ENCODE assay signal across 38 cellular contexts in genomic region chr1:240599299-240599698, GRCh38. TPM values are rescaled to one million over a fixed set of nuclear protein-coding genes. Genes with fewer than 3 reads are reported as not detected.
"Had no signal": no experiment of that assay in that cellular context is flagged by ENCODE, and none has a peak within 500 bp of the region (broad histone marks: within the 10 kb centered on the region; RNA-seq: fewer than 3 reads in every experiment).

No MANE protein-coding gene starts in this region.

- H3K4me3 Mint-ChIP-seq: activated CD4-positive, alpha-beta memory T cell treated with anti-CD3 and anti-CD28 coated beads, Interleukin-2, amount 10 ng/mL, durations not matched to agents 7 days and 5 days; activated CD4-positive, alpha-beta T cell treated with anti-CD3 and anti-CD28 coated beads for 36 hours; activated CD4-positive, alpha-beta T cell treated with anti-CD3 and anti-CD28 coated beads, Interleukin-2, amount 10 ng/mL, durations not matched to agents 7 days and 5 days; activated CD8-positive, alpha-beta memory T cell treated with anti-CD3 and anti-CD28 coated beads, Interleukin-2, amount 10 ng/mL, durations not matched to agents 7 days and 5 days; activated CD8-positive, alpha-beta T cell treated with anti-CD3 and anti-CD28 coated beads, Interleukin-2, amount 10 ng/mL, durations not matched to agents 7 days and 5 days; activated naive CD4-positive, alpha-beta T cell treated with anti-CD3 and anti-CD28 coated beads for 36 hours; activated naive CD8-positive, alpha-beta T cell treated with anti-CD3 and anti-CD28 coated beads for 36 hours; activated T-cell treated with anti-CD3 and anti-CD28 coated beads, Interleukin-2, amount 50 U/mL, for 24 hours; T-helper 1 cell treated with Interleukin-12 subunit alpha and Interleukin-12 subunit beta and Interleukin-4 antibody, amounts not matched to agents 30 μg/mL and 1 μg/mL, for 36 hours; T-helper 2 cell treated with Interferon-gamma antibody and Interleukin-4, amounts not matched to agents 5 μg/mL and 100 μg/mL, for 36 hours; WTC11 had no signal

- H3K36me3 ChIP-seq: adrenal gland, brain microvascular endothelial cell, breast epithelium, WERI-Rb-1 had no signal

- H3K9me3 ChIP-seq: adrenal gland, body of pancreas, breast epithelium had no signal

- H3K4me1 Mint-ChIP-seq: activated CD4-positive, alpha-beta memory T cell treated with anti-CD3 and anti-CD28 coated beads, Interleukin-2, amount 10 ng/mL, durations not matched to agents 7 days and 5 days; activated CD4-positive, alpha-beta T cell treated with anti-CD3 and anti-CD28 coated beads for 36 hours; activated CD4-positive, alpha-beta T cell treated with anti-CD3 and anti-CD28 coated beads, Interleukin-2, amount 10 ng/mL, durations not matched to agents 7 days and 5 days; activated CD8-positive, alpha-beta memory T cell treated with anti-CD3 and anti-CD28 coated beads, Interleukin-2, amount 10 ng/mL, durations not matched to agents 7 days and 5 days; activated naive CD8-positive, alpha-beta T cell treated with anti-CD3 and anti-CD28 coated beads for 36 hours had no signal

- ATAC-seq: activated CD4-positive, alpha-beta T cell treated with anti-CD3 and anti-CD28 coated beads for 36 hours; activated CD4-positive, CD25-positive, alpha-beta regulatory T cell treated with anti-CD3 and anti-CD28 coated beads, Interleukin-2, amount 50 U/mL, for 24 hours; activated CD8-positive, alpha-beta memory T cell treated with anti-CD3 and anti-CD28 coated beads, Interleukin-2, amount 10 ng/mL, durations not matched to agents 7 days and 5 days; activated CD8-positive, alpha-beta T cell treated with anti-CD3 and anti-CD28 coated beads, Interleukin-2, amount 10 ng/mL, durations not matched to agents 7 days and 5 days; activated naive CD4-positive, alpha-beta T cell treated with anti-CD3 and anti-CD28 coated beads, Interleukin-2, amount 50 U/mL, for 72 hours; body of pancreas; WTC11 had no signal

- FAIRE-seq: astrocyte, TTC549 had no signal

- DNase-seq: activated CD4-positive, alpha-beta memory T cell treated with anti-CD3 and anti-CD28 coated beads, Interleukin-2, amount 10 ng/mL, durations not matched to agents 7 days and 5 days; activated CD4-positive, alpha-beta T cell treated with anti-CD3 and anti-CD28 coated beads for 1 hour; activated CD4-positive, alpha-beta T cell treated with anti-CD3 and anti-CD28 coated beads for 36 hours; activated CD4-positive, alpha-beta T cell treated with anti-CD3 and anti-CD28 coated beads for 48 hours; activated CD4-positive, alpha-beta T cell treated with anti-CD3 and anti-CD28 coated beads, Interleukin-2, amount 10 ng/mL, durations not matched to agents 7 days and 5 days; activated CD4-positive, alpha-beta T cell treated with anti-CD3 and anti-CD28 coated beads, Interleukin-2, amount 50 U/mL, for 48 hours; activated CD4-positive, CD25-positive, alpha-beta regulatory T cell; activated CD8-positive, alpha-beta memory T cell treated with anti-CD3 and anti-CD28 coated beads for 24 hours; activated CD8-positive, alpha-beta memory T cell treated with anti-CD3 and anti-CD28 coated beads, Interleukin-2, amount 10 ng/mL, durations not matched to agents 7 days and 5 days; activated CD8-positive, alpha-beta memory T cell treated with anti-CD3 and anti-CD28 coated beads, Interleukin-2, amount 50 U/mL, for 48 hours; activated CD8-positive, alpha-beta T cell treated with anti-CD3 and anti-CD28 coated beads, Interleukin-2, amount 10 ng/mL, durations not matched to agents 7 days and 5 days; activated effector memory CD4-positive, alpha-beta T cell treated with Interleukin-2 at 50 U/mL for 16 hours; activated gamma-delta T cell; activated naive CD4-positive, alpha-beta T cell treated with anti-CD3 and anti-CD28 coated beads for 36 hours; activated naive CD4-positive, alpha-beta T cell treated with anti-CD3 and anti-CD28 coated beads, Interleukin-2, amount 50 U/mL, for 16 hours; activated naive CD8-positive, alpha-beta T cell treated with anti-CD3 and anti-CD28 coated beads for 36 hours; activated T-cell treated with anti-CD3 and anti-CD28 coated beads, Interleukin-2, amount 50 U/mL, for 24 hours; activated T-cell treated with anti-CD3 and anti-CD28 coated beads, Interleukin-2, amount 50 U/mL, for 48 hours; adrenal gland; amniotic stem cell; aorta; body of pancreas; brain microvascular endothelial cell; central memory CD4-positive, alpha-beta T cell; T-helper 1 cell; T-helper 2 cell; T-helper 9 cell; WERI-Rb-1 had no signal

- H3K36me3 Mint-ChIP-seq: activated CD8-positive, alpha-beta memory T cell treated with anti-CD3 and anti-CD28 coated beads, Interleukin-2, amount 10 ng/mL, durations not matched to agents 7 days and 5 days; activated naive CD4-positive, alpha-beta T cell treated with anti-CD3 and anti-CD28 coated beads, Interleukin-2, amount 50 U/mL, for 72 hours; activated naive CD8-positive, alpha-beta T cell treated with anti-CD3 and anti-CD28 coated beads for 36 hours; WTC11 had no signal

- H3K27ac ChIP-seq: adrenal gland, body of pancreas, brain microvascular endothelial cell, breast epithelium, WERI-Rb-1 had no signal

- H3K4me1 ChIP-seq: adrenal gland, breast epithelium had no signal

- H3K27me3 ChIP-seq: adrenal gland, body of pancreas, brain microvascular endothelial cell, breast epithelium had no signal

- H3K27ac Mint-ChIP-seq: activated CD4-positive, alpha-beta memory T cell treated with anti-CD3 and anti-CD28 coated beads, Interleukin-2, amount 10 ng/mL, durations not matched to agents 7 days and 5 days; activated CD4-positive, alpha-beta T cell treated with anti-CD3 and anti-CD28 coated beads for 36 hours; activated CD4-positive, alpha-beta T cell treated with anti-CD3 and anti-CD28 coated beads, Interleukin-2, amount 10 ng/mL, durations not matched to agents 7 days and 5 days; activated CD8-positive, alpha-beta memory T cell treated with anti-CD3 and anti-CD28 coated beads, Interleukin-2, amount 10 ng/mL, durations not matched to agents 7 days and 5 days; activated CD8-positive, alpha-beta T cell treated with anti-CD3 and anti-CD28 coated beads, Interleukin-2, amount 10 ng/mL, durations not matched to agents 7 days and 5 days; activated naive CD4-positive, alpha-beta T cell treated with anti-CD3 and anti-CD28 coated beads for 36 hours; activated naive CD4-positive, alpha-beta T cell treated with anti-CD3 and anti-CD28 coated beads, Interleukin-2, amount 50 U/mL, for 72 hours; activated naive CD8-positive, alpha-beta T cell treated with anti-CD3 and anti-CD28 coated beads for 36 hours; activated T-cell treated with anti-CD3 and anti-CD28 coated beads, Interleukin-2, amount 50 U/mL, for 24 hours; activated T-helper 2 cell treated with anti-CD3 and anti-CD28 coated beads, Interferon-gamma antibody, Interleukin-2, Interleukin-4, amounts not matched to agents 10 μg/mL and 5 μg/mL and 100 μg/mL, durations not matched to agents 14 hours and 24 hours and 36 hours; T-helper 1 cell treated with Interleukin-12 subunit alpha and Interleukin-12 subunit beta and Interleukin-4 antibody, amounts not matched to agents 30 μg/mL and 1 μg/mL, for 36 hours; T-helper 2 cell treated with Interferon-gamma antibody and Interleukin-4, amounts not matched to agents 5 μg/mL and 100 μg/mL, for 36 hours; WTC11 had no signal

- H3K27me3 Mint-ChIP-seq: activated CD4-positive, alpha-beta memory T cell treated with anti-CD3 and anti-CD28 coated beads, Interleukin-2, amount 10 ng/mL, durations not matched to agents 7 days and 5 days; activated CD4-positive, alpha-beta T cell treated with anti-CD3 and anti-CD28 coated beads for 36 hours; activated CD4-positive, alpha-beta T cell treated with anti-CD3 and anti-CD28 coated beads, Interleukin-2, amount 10 ng/mL, durations not matched to agents 7 days and 5 days; activated CD8-positive, alpha-beta memory T cell treated with anti-CD3 and anti-CD28 coated beads, Interleukin-2, amount 10 ng/mL, durations not matched to agents 7 days and 5 days; activated T-cell treated with anti-CD3 and anti-CD28 coated beads, Interleukin-2, amount 50 U/mL, for 24 hours had no signal

- H3K9me3 Mint-ChIP-seq: activated CD4-positive, alpha-beta memory T cell treated with anti-CD3 and anti-CD28 coated beads, Interleukin-2, amount 10 ng/mL, durations not matched to agents 7 days and 5 days; activated CD4-positive, alpha-beta T cell treated with anti-CD3 and anti-CD28 coated beads, Interleukin-2, amount 10 ng/mL, durations not matched to agents 7 days and 5 days; activated naive CD4-positive, alpha-beta T cell treated with anti-CD3 and anti-CD28 coated beads for 36 hours; activated naive CD4-positive, alpha-beta T cell treated with anti-CD3 and anti-CD28 coated beads, Interleukin-2, amount 50 U/mL, for 72 hours; activated naive CD8-positive, alpha-beta T cell treated with anti-CD3 and anti-CD28 coated beads for 36 hours; activated T-cell treated with anti-CD3 and anti-CD28 coated beads, Interleukin-2, amount 50 U/mL, for 24 hours; activated T-helper 2 cell treated with anti-CD3 and anti-CD28 coated beads, Interferon-gamma antibody, Interleukin-2, Interleukin-4, amounts not matched to agents 10 μg/mL and 5 μg/mL and 100 μg/mL, durations not matched to agents 14 hours and 24 hours and 36 hours; T-helper 1 cell treated with Interleukin-12 subunit alpha and Interleukin-12 subunit beta and Interleukin-4 antibody, amounts not matched to agents 30 μg/mL and 1 μg/mL, for 36 hours; T-helper 2 cell treated with Interferon-gamma antibody and Interleukin-4, amounts not matched to agents 5 μg/mL and 100 μg/mL, for 36 hours; WTC11 had no signal

- H3K4me3 ChIP-seq: adrenal gland, body of pancreas, breast epithelium had no signal

RNA-seq across cellular contexts. Expression of gene GREM2, which starts 12.7 kb away (rescaled TPM):
- total RNA-seq: activated CD8-positive, alpha-beta T cell treated with anti-CD3 and anti-CD28 coated beads, Interleukin-2, amount 10 ng/mL, durations not matched to agents 7 days and 5 days; activated naive CD8-positive, alpha-beta T cell treated with anti-CD3 and anti-CD28 coated beads for 36 hours; activated T-helper 2 cell treated with anti-CD3 and anti-CD28 coated beads, Interferon-gamma antibody, Interleukin-2, Interleukin-4, amounts not matched to agents 10 μg/mL and 5 μg/mL and 100 μg/mL, durations not matched to agents 14 hours and 24 hours and 36 hours; cardiac septum had no signal
